Comparison of ENCODE assay signal across 30 cellular contexts in the genomic region with DNA sequence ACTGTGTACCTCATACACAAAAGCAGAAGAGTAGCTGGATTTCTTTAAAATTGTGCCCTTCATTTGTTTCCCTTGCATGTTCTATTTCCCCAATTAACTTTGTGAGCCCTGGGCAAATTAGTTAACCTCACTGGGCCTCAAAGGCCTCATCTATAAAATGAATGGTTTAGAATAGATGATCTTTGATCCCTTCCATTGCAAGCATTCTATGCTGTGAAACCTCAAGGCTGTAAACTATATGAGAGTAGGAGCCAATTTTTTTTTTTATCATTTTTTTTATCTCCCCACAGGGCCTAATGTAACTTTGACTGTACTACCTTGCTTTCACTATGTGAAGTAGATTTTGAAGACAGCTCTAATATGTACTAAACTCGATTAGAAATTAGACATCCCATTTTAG.
"Had no signal": no experiment of that assay in that cellular context is flagged by ENCODE, and none has a peak within 500 bp of the region (broad histone marks: within the 10 kb centered on the region; RNA-seq: fewer than 3 reads in every experiment).

No MANE protein-coding gene starts in this region.

- H3K36me3 ChIP-seq: adrenal gland, esophagus muscularis mucosa, gastrocnemius medialis had no signal

- DNase-seq: activated CD4-positive, alpha-beta memory T cell treated with anti-CD3 and anti-CD28 coated beads for 36 hours; activated CD4-positive, alpha-beta T cell treated with anti-CD3 and anti-CD28 coated beads for 36 hours; activated CD4-positive, alpha-beta T cell treated with anti-CD3 and anti-CD28 coated beads, Interleukin-2, amount 10 ng/mL, durations not matched to agents 24 days and 14 days; activated CD4-positive, CD25-positive, alpha-beta regulatory T cell; activated CD4-positive, CD25-positive, alpha-beta regulatory T cell treated with anti-CD3 and anti-CD28 coated beads, Interleukin-2, amount 50 U/mL, for 72 hours; activated CD8-positive, alpha-beta memory T cell treated with anti-CD3 and anti-CD28 coated beads, Interleukin-2, amount 10 ng/mL, durations not matched to agents 7 days and 5 days; activated CD8-positive, alpha-beta memory T cell treated with anti-CD3 and anti-CD28 coated beads, Interleukin-2, amount 50 U/mL, for 4 hours; activated CD8-positive, alpha-beta T cell treated with anti-CD3 and anti-CD28 coated beads, Interleukin-2, amount 10 ng/mL, durations not matched to agents 7 days and 5 days; activated effector memory CD4-positive, alpha-beta T cell treated with anti-CD3 and anti-CD28 coated beads, Interleukin-2, amount 50 U/mL, for 16 hours; activated naive CD4-positive, alpha-beta T cell treated with anti-CD3 and anti-CD28 coated beads for 36 hours; activated naive CD8-positive, alpha-beta T cell treated with anti-CD3 and anti-CD28 coated beads for 36 hours; activated naive CD8-positive, alpha-beta T cell treated with anti-CD3 and anti-CD28 coated beads, Interleukin-2, amount 50 U/mL, for 24 hours; activated T-cell treated with anti-CD3 and anti-CD28 coated beads, Interleukin-2, amount 50 U/mL, for 1 hour; activated T-cell treated with anti-CD3 and anti-CD28 coated beads, Interleukin-2, amount 50 U/mL, for 48 hours; adrenal gland; amygdala; aorta; body of pancreas; caudate nucleus; cortex of kidney; effector CD4-positive, alpha-beta T cell; effector memory CD8-positive, alpha-beta T cell; erythroblast; foreskin keratinocyte; gastrocnemius medialis; T-helper 2 cell had no signal

- H3K4me1 ChIP-seq: adrenal gland, body of pancreas, esophagus muscularis mucosa, foreskin keratinocyte, gastrocnemius medialis had no signal

- H3K27ac Mint-ChIP-seq: activated CD4-positive, alpha-beta memory T cell treated with anti-CD3 and anti-CD28 coated beads for 36 hours; activated CD4-positive, alpha-beta T cell treated with anti-CD3 and anti-CD28 coated beads for 36 hours; activated CD4-positive, alpha-beta T cell treated with anti-CD3 and anti-CD28 coated beads, Interleukin-2, amount 10 ng/mL, durations not matched to agents 24 days and 14 days; activated CD8-positive, alpha-beta memory T cell treated with anti-CD3 and anti-CD28 coated beads, Interleukin-2, amount 10 ng/mL, durations not matched to agents 7 days and 5 days; activated CD8-positive, alpha-beta T cell treated with anti-CD3 and anti-CD28 coated beads, Interleukin-2, amount 10 ng/mL, durations not matched to agents 7 days and 5 days; activated naive CD4-positive, alpha-beta T cell treated with anti-CD3 and anti-CD28 coated beads for 36 hours; activated naive CD4-positive, alpha-beta T cell treated with anti-CD3 and anti-CD28 coated beads, Interleukin-2, amount 50 U/mL, for 24 hours; activated naive CD8-positive, alpha-beta T cell treated with anti-CD3 and anti-CD28 coated beads for 36 hours; activated naive CD8-positive, alpha-beta T cell treated with anti-CD3 and anti-CD28 coated beads, Interleukin-2, amount 50 U/mL, for 24 hours; activated T-helper 1 cell treated with anti-CD3 and anti-CD28 coated beads, Interleukin-12 subunit alpha, Interleukin-12 subunit beta, Interleukin-2, Interleukin-4 antibody, amounts not matched to agents 30 ng/mL and 10 ng/mL and 1 ng/mL, durations not matched to agents 14 hours and 24 hours and 36 hours; activated T-helper 2 cell treated with anti-CD3 and anti-CD28 coated beads, Interferon-gamma antibody, Interleukin-2, Interleukin-4, amounts not matched to agents 10 μg/mL and 5 μg/mL and 100 μg/mL, durations not matched to agents 14 hours and 24 hours and 36 hours; effector memory CD8-positive, alpha-beta T cell had no signal

- H3K4me1 Mint-ChIP-seq: activated CD4-positive, alpha-beta T cell treated with anti-CD3 and anti-CD28 coated beads for 36 hours; activated CD4-positive, alpha-beta T cell treated with anti-CD3 and anti-CD28 coated beads, Interleukin-2, amount 10 ng/mL, durations not matched to agents 24 days and 14 days; activated CD8-positive, alpha-beta memory T cell treated with anti-CD3 and anti-CD28 coated beads, Interleukin-2, amount 10 ng/mL, durations not matched to agents 7 days and 5 days; activated naive CD4-positive, alpha-beta T cell treated with anti-CD3 and anti-CD28 coated beads, Interleukin-2, amount 50 U/mL, for 24 hours; activated naive CD8-positive, alpha-beta T cell treated with anti-CD3 and anti-CD28 coated beads for 36 hours; activated naive CD8-positive, alpha-beta T cell treated with anti-CD3 and anti-CD28 coated beads, Interleukin-2, amount 50 U/mL, for 24 hours had no signal

- H3K27me3 ChIP-seq: adrenal gland, body of pancreas, esophagus muscularis mucosa, foreskin keratinocyte, gastrocnemius medialis had no signal

- H3K9me3 Mint-ChIP-seq: activated CD4-positive, alpha-beta memory T cell treated with anti-CD3 and anti-CD28 coated beads for 36 hours; activated CD4-positive, alpha-beta T cell treated with anti-CD3 and anti-CD28 coated beads, Interleukin-2, amount 10 ng/mL, durations not matched to agents 24 days and 14 days; activated naive CD4-positive, alpha-beta T cell treated with anti-CD3 and anti-CD28 coated beads for 36 hours; activated naive CD4-positive, alpha-beta T cell treated with anti-CD3 and anti-CD28 coated beads, Interleukin-2, amount 50 U/mL, for 24 hours; activated naive CD8-positive, alpha-beta T cell treated with anti-CD3 and anti-CD28 coated beads for 36 hours; activated naive CD8-positive, alpha-beta T cell treated with anti-CD3 and anti-CD28 coated beads, Interleukin-2, amount 50 U/mL, for 24 hours; activated T-helper 1 cell treated with anti-CD3 and anti-CD28 coated beads, Interleukin-12 subunit alpha, Interleukin-12 subunit beta, Interleukin-2, Interleukin-4 antibody, amounts not matched to agents 30 ng/mL and 10 ng/mL and 1 ng/mL, durations not matched to agents 14 hours and 24 hours and 36 hours; activated T-helper 2 cell treated with anti-CD3 and anti-CD28 coated beads, Interferon-gamma antibody, Interleukin-2, Interleukin-4, amounts not matched to agents 10 μg/mL and 5 μg/mL and 100 μg/mL, durations not matched to agents 14 hours and 24 hours and 36 hours; effector memory CD8-positive, alpha-beta T cell had no signal

- ATAC-seq: activated CD4-positive, alpha-beta T cell treated with anti-CD3 and anti-CD28 coated beads for 36 hours; activated CD8-positive, alpha-beta memory T cell treated with anti-CD3 and anti-CD28 coated beads, Interleukin-2, amount 10 ng/mL, durations not matched to agents 7 days and 5 days; activated CD8-positive, alpha-beta T cell treated with anti-CD3 and anti-CD28 coated beads, Interleukin-2, amount 10 ng/mL, durations not matched to agents 7 days and 5 days; activated naive CD8-positive, alpha-beta T cell treated with anti-CD3 and anti-CD28 coated beads, Interleukin-2, amount 50 U/mL, for 24 hours; body of pancreas; effector memory CD8-positive, alpha-beta T cell; foreskin keratinocyte; gastrocnemius medialis had no signal

- H3K9me3 ChIP-seq: adrenal gland, body of pancreas, esophagus muscularis mucosa, gastrocnemius medialis had no signal

- H3K27ac ChIP-seq: adrenal gland, body of pancreas, esophagus muscularis mucosa, foreskin keratinocyte, gastrocnemius medialis had no signal

- H3K4me3 ChIP-seq: adrenal gland, body of pancreas, esophagus muscularis mucosa, gastrocnemius medialis had no signal

- H3K36me3 Mint-ChIP-seq: activated CD4-positive, alpha-beta memory T cell treated with anti-CD3 and anti-CD28 coated beads for 36 hours; activated CD8-positive, alpha-beta memory T cell treated with anti-CD3 and anti-CD28 coated beads, Interleukin-2, amount 10 ng/mL, durations not matched to agents 7 days and 5 days; activated naive CD4-positive, alpha-beta T cell treated with anti-CD3 and anti-CD28 coated beads, Interleukin-2, amount 50 U/mL, for 24 hours had no signal

- H3K27me3 Mint-ChIP-seq: activated CD4-positive, alpha-beta memory T cell treated with anti-CD3 and anti-CD28 coated beads for 36 hours; activated CD4-positive, alpha-beta T cell treated with anti-CD3 and anti-CD28 coated beads for 36 hours; activated CD4-positive, alpha-beta T cell treated with anti-CD3 and anti-CD28 coated beads, Interleukin-2, amount 10 ng/mL, durations not matched to agents 24 days and 14 days; activated CD8-positive, alpha-beta memory T cell treated with anti-CD3 and anti-CD28 coated beads, Interleukin-2, amount 10 ng/mL, durations not matched to agents 7 days and 5 days; activated naive CD4-positive, alpha-beta T cell treated with anti-CD3 and anti-CD28 coated beads, Interleukin-2, amount 50 U/mL, for 24 hours; activated naive CD8-positive, alpha-beta T cell treated with anti-CD3 and anti-CD28 coated beads for 36 hours; activated naive CD8-positive, alpha-beta T cell treated with anti-CD3 and anti-CD28 coated beads, Interleukin-2, amount 50 U/mL, for 24 hours; effector memory CD8-positive, alpha-beta T cell had no signal

- H3K4me3 Mint-ChIP-seq: activated CD4-positive, alpha-beta memory T cell treated with anti-CD3 and anti-CD28 coated beads for 36 hours; activated CD4-positive, alpha-beta T cell treated with anti-CD3 and anti-CD28 coated beads for 36 hours; activated CD4-positive, alpha-beta T cell treated with anti-CD3 and anti-CD28 coated beads, Interleukin-2, amount 10 ng/mL, durations not matched to agents 24 days and 14 days; activated CD8-positive, alpha-beta memory T cell treated with anti-CD3 and anti-CD28 coated beads, Interleukin-2, amount 10 ng/mL, durations not matched to agents 7 days and 5 days; activated CD8-positive, alpha-beta T cell treated with anti-CD3 and anti-CD28 coated beads, Interleukin-2, amount 10 ng/mL, durations not matched to agents 7 days and 5 days; activated naive CD4-positive, alpha-beta T cell treated with anti-CD3 and anti-CD28 coated beads for 36 hours; activated naive CD4-positive, alpha-beta T cell treated with anti-CD3 and anti-CD28 coated beads, Interleukin-2, amount 50 U/mL, for 24 hours; activated naive CD8-positive, alpha-beta T cell treated with anti-CD3 and anti-CD28 coated beads for 36 hours; activated naive CD8-positive, alpha-beta T cell treated with anti-CD3 and anti-CD28 coated beads, Interleukin-2, amount 50 U/mL, for 24 hours; activated T-helper 1 cell treated with anti-CD3 and anti-CD28 coated beads, Interleukin-12 subunit alpha, Interleukin-12 subunit beta, Interleukin-2, Interleukin-4 antibody, amounts not matched to agents 30 ng/mL and 10 ng/mL and 1 ng/mL, durations not matched to agents 14 hours and 24 hours and 36 hours; effector memory CD8-positive, alpha-beta T cell had no signal
